In genomic region chr10:49362596-49363260, GRCh38 we compare ENCODE assay signal across 11 cellular contexts. TPM values are rescaled to one million over a fixed set of nuclear protein-coding genes. Genes with fewer than 3 reads are reported as not detected.
DNase-seq lines count a peak whose midpoint lies in the region; ATAC-seq, FAIRE-seq and TF ChIP-seq lines count a peak whose summit lies in the region.
"Had no signal": no experiment of that assay in that cellular context is flagged by ENCODE, and none has a peak within 500 bp of the region (broad histone marks: within the 10 kb centered on the region; RNA-seq: fewer than 3 reads in every experiment).

No MANE protein-coding gene starts in this region.

- H3K4me3 ChIP-seq in lung = no peak overlapping the region
- H3K4me3 ChIP-seq: left ventricle myocardium inferior had no signal

- H3K4me1 ChIP-seq in lung (ENCODE audit: control insufficient read depth in 2 of 2, insufficient read depth in 2 of 2, low read length in 2 of 2) = peaks cover 5 to 10% of the 10 kb centered on the region in 2 donors

- peak; percentile 82 for FAIRE-seq in GM18507 (lab: Jason Lieb, UNC)
- FAIRE-seq in HTR-8/SVneo (lab: Jason Lieb, UNC) = no peak

- peak; percentile 29 for DNase-seq in GM18507 (ENCODE audit: extremely low spot score, insufficient read length, low read depth)
- peak; percentile 26 for DNase-seq in lung (ENCODE audit: low spot score)
- DNase-seq in GDM1 (lab: John Stamatoyannopoulos, UW) = no peak
- no peak for DNase-seq in HTR-8/SVneo (ENCODE audit: insufficient read length, low spot score)
- DNase-seq in NCI-H2029 treated with DMSO at 0.1 percent for 48 hours (lab: John Stamatoyannopoulos, UW) = no peak
- DNase-seq in EL = no peak
- DNase-seq: left ventricle myocardium inferior, NCI-H2081 treated with DMSO at 0.1 percent for 48 hours had no signal

- TF ChIP-seq CTCF in lung (IDR thresholded peaks at IDR 0.05; ENCODE audit: control extremely low read depth, extremely low read depth) = no peak

- H3K27me3 ChIP-seq in lung (ENCODE audit: control insufficient read depth, insufficient read depth) = no peaks in the 10 kb centered on the region

- WGBS in lung, 2 donors = 71 to 77% methylated on average over 10 of the region's 10 CpGs

- H3K9me3 ChIP-seq in lung (ENCODE audit: control insufficient read depth in 2 of 2, insufficient read depth in 1 of 2, low read length in 1 of 2) = peaks cover 0 to 2% of the 10 kb centered on the region in 2 donors

- peak overlapping the region in 1 of 2 donors; percentile 36 for H3K27ac ChIP-seq in lung (ENCODE audit: low read depth in 1 of 2, low read length in 1 of 2)
- H3K27ac ChIP-seq: left ventricle myocardium inferior had no signal

- no peaks in the 10 kb centered on the region for H3K36me3 ChIP-seq in lung (ENCODE audit: control insufficient read depth in 2 of 2, insufficient read depth in 2 of 2, low read length in 2 of 2)
- H3K36me3 ChIP-seq: left ventricle myocardium inferior had no signal

- ATAC-seq in GM21717 (IDR thresholded peaks at IDR 0.05; ENCODE audit: unreplicated experiment) = peak; percentile 93
- ATAC-seq in HG03521 (IDR thresholded peaks at IDR 0.05; ENCODE audit: unreplicated experiment) = peak; percentile 87
- ATAC-seq in lung (ENCODE audit: insufficient read depth, low FRiP score) = no peak

RNA-seq across cellular contexts. Expression of gene DRGX, which starts 33.2 kb away (rescaled TPM):
- not detected for total RNA-seq in lung
- polyA plus RNA-seq in lung = under 1 TPM in 1 of 2 donors, not detected in 1; 0.10 TPM
- total RNA-seq: dermis microvascular lymphatic vessel endothelial cell, left ventricle myocardium inferior had no signal

Comparison
In these comparisons a context has a peak if more than half of its experiments do, and no peak if none do; other contexts are left out.
1. DNase-seq: peak in GM18507 (single experiment) and lung (single experiment); none in GDM1 (single experiment), HTR-8/SVneo (single experiment), NCI-H2029 treated with DMSO at 0.1 percent for 48 hours (single experiment) and EL (single experiment).